Comparison of ENCODE assay signal across 8 cellular contexts in the genomic region with DNA sequence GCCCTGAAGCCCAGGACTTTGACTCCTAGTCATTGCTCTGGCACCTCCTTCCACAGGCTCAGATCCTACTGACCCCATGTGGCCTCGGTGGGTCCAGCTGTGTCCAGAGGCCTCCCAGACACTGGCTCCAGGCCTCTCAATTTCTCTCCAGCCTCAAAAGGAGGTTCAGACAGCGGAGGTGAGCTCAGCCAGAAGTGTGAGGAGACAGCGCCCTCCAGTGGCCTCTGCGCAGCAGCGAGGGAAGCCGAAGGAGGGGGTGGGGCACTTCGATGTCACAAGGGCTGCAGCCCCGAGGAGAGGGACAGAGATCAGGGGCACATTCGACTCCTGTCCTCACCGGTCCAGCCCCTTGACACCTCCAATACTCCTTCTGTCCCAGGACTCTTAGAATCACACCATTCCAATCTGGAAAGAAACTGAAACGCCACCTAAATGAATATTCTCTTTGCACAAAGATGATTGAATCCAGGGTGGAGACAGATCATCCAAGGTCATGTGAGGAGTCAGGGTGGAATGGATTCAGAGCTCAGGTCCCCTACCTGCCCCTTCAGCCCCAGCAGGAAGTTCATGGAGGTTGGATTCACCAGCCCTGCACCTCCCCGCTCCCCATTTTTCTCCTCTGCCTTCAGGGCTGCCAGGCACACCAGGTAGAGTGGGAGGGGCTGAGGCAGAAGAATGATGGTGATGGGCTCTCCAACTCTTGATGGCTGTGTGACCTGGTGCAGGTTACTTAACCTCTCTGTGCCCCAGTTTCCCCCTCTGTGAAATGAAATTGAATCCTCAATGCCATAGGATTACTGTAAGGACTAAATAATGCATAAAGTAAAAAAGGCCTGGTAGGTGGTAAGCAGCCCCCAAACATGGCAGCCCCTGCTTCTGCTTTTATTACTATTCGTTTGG. TPM values are rescaled to one million over a fixed set of nuclear protein-coding genes. Genes with fewer than 3 reads are reported as not detected.
A peak's percentile ranks its signal among the peaks of the same experiment; 100 is the strongest.
DNase-seq lines count a peak whose midpoint lies in the region; ATAC-seq and TF ChIP-seq lines count a peak whose summit lies in the region.

No MANE protein-coding gene starts in this region.

- BruUV-seq in Caco-2 (replicated peaks; lab: Mats Ljungman, UMichigan) (no TSS peak), IMR-90 (replicated peaks; lab: Mats Ljungman, UMichigan) (no TSS peak)

- no peaks in the 10 kb centered on the region for H3K9me2 ChIP-seq in OCI-LY1 (ENCODE audit: low read depth, low read length)

- H3K14ac ChIP-seq in IMR-90 (replicated peaks; ENCODE audit: low read depth, low read length): no peak overlapping the region

- H2BK120ac ChIP-seq in IMR-90 (ENCODE audit: low read depth, low read length): no peak overlapping the region

- peaks cover 11% of the 10 kb centered on the region for H3K36me3 Mint-ChIP-seq in Caco-2 (ENCODE audit: insufficient read depth, unreplicated experiment)
- no peaks in the 10 kb centered on the region for H3K36me3 Mint-ChIP-seq in naive thymus-derived CD4-positive, alpha-beta T cell

- TF ChIP-seq CTCF in Caco-2 (IDR thresholded peaks at IDR 0.05; ENCODE audit: insufficient read depth in 1 of 2, low read depth in 1 of 2, low read length in 1 of 2, severe bottlenecking in 1 of 2, unreplicated experiment in 1 of 2) (peak; percentile 92 to 94), IMR-90 (conservative IDR thresholded peaks at IDR 0.05; ENCODE audit: low read depth, low read length) (peak; percentile 94), OCI-LY1 (IDR thresholded peaks at IDR 0.05; ENCODE audit: low read length) (peak; percentile 95), epithelial cell of proximal tubule (conservative IDR thresholded peaks at IDR 0.05; ENCODE audit: low read depth, low read length) (peak; percentile 98)

- H3K4me1 ChIP-seq in Caco-2 (peaks cover 52% of the 10 kb centered on the region), IMR-90 (ENCODE audit: control insufficient read depth, insufficient read depth, low read length) (peaks cover 18% of the 10 kb centered on the region), OCI-LY1 (ENCODE audit: insufficient read depth, low read length, severe bottlenecking) (no peaks in the 10 kb centered on the region)
- H3K4me1 ChIP-seq in naive thymus-derived CD4-positive, alpha-beta T cell (ENCODE audit: control insufficient read depth in 2 of 2, insufficient read depth in 2 of 2, low read length in 2 of 2): no peaks in the 10 kb centered on the region

- H3K4me2 ChIP-seq in IMR-90 (ENCODE audit: low read depth, low read length) (peak overlapping the region; percentile 42; the same call in 1 of the 2 replicates), OCI-LY1 (ENCODE audit: low read length) (no peak overlapping the region)

- POLR2A ChIA-PET in Caco-2 (lab: Charles Lee) (no interaction called here), IMR-90 (lab: Charles Lee; ENCODE audit: unreplicated experiment) (no interaction called here)
- POLR2A ChIA-PET in naive thymus-derived CD4-positive, alpha-beta T cell (lab: Charles Lee): no interaction called here

- 0 out of 2 replicates have a peak, but pooled peaks cover 2% of the 10 kb centered on the region for H3K9me1 ChIP-seq in IMR-90 (ENCODE audit: insufficient read depth, low read length)

- no peaks in the 10 kb centered on the region for H3K9me3 Mint-ChIP-seq in Caco-2 (ENCODE audit: unreplicated experiment)
- no peaks in the 10 kb centered on the region for H3K9me3 Mint-ChIP-seq in naive thymus-derived CD4-positive, alpha-beta T cell

- H4K8ac ChIP-seq in IMR-90 (ENCODE audit: low read depth in 2 of 2, low read length in 2 of 2): no peak overlapping the region

- H2BK5ac ChIP-seq in IMR-90 (ENCODE audit: low read depth, low read length, poor library complexity, severe bottlenecking): no peak overlapping the region

- dilution Hi-C loops in IMR-90 (cut with HindIII; ENCODE audit: low sequenced_read_pairs, unreplicated experiment): no loop called here

- no peak overlapping the region for H2BK20ac ChIP-seq in IMR-90 (ENCODE audit: low read depth, low read length)

- H3K9ac ChIP-seq in IMR-90 (ENCODE audit: low read depth, low read length) (no peak overlapping the region), OCI-LY1 (ENCODE audit: low read length) (no peak overlapping the region)

- no peaks in the 10 kb centered on the region for H3K79me2 ChIP-seq in OCI-LY1 (ENCODE audit: insufficient read depth, low read length)

- no peaks in the 10 kb centered on the region for H3K79me1 ChIP-seq in IMR-90 (ENCODE audit: low read depth in 1 of 2, low read length in 2 of 2)

- H3K4me1 Mint-ChIP-seq in Caco-2 (ENCODE audit: low read depth, unreplicated experiment): peaks cover 32% of the 10 kb centered on the region
- peaks cover 0 to 7% (median 3%) of the 10 kb centered on the region in 7 donors for H3K4me1 Mint-ChIP-seq in naive thymus-derived CD4-positive, alpha-beta T cell

- no peak overlapping the region for H3K27ac Mint-ChIP-seq in Caco-2 (ENCODE audit: unreplicated experiment)
- H3K27ac Mint-ChIP-seq in naive thymus-derived CD4-positive, alpha-beta T cell: peak overlapping the region in 1 of 9 donors; percentile 25

- peak overlapping the region; percentile 84 for H2AK9ac ChIP-seq in IMR-90 (replicated peaks; ENCODE audit: low read depth, low read length, poor library complexity)

- CTCF ChIA-PET in Caco-2 (lab: Charles Lee): interaction anchor here (0.6 to 2.3 kb wide), 13 partner anchors 28 to 494 kb away, joined by 3 to 18 read pairs (median 3); partner anchors contain the start of gene CDC42
- CTCF ChIA-PET in IMR-90 (lab: Yijun Ruan, JAX): interaction anchor here (0.6 to 1.1 kb wide), 4 partner anchors 14 to 555 kb away, joined by 3 to 4 read pairs (median 4); no protein-coding TSS in a partner anchor
- CTCF ChIA-PET in naive thymus-derived CD4-positive, alpha-beta T cell (lab: Charles Lee): interaction anchor here (0.7 to 1.7 kb wide), 2 partner anchors 181 to 226 kb away, joined by 3 to 4 read pairs; no protein-coding TSS in a partner anchor

- DNase-seq in Caco-2 (peak; percentile 84 to 90), IMR-90 (peak; percentile 60), epithelial cell of proximal tubule (ENCODE audit: low read depth) (no peak)
- peak; percentile 33 for DNase-seq in activated CD8-positive, alpha-beta memory T cell treated with anti-CD3 and anti-CD28 coated beads, Interleukin-2, amount 50 U/mL, for 24 hours (ENCODE audit: extremely low read depth)
- DNase-seq in naive thymus-derived CD4-positive, alpha-beta T cell: peak; percentile 42 to 76 (median 64)
- peak; percentile 30 to 36 for DNase-seq in stimulated activated CD8-positive, alpha-beta memory T cell treated with anti-CD3 and anti-CD28 coated beads, Interleukin-7, amount 100 ng/mL, for 4 hours (ENCODE audit: low read depth in 2 of 2)

- H2AFZ ChIP-seq in IMR-90 (replicated peaks; ENCODE audit: low read length, poor library complexity): peak overlapping the region; percentile 80
- H2AFZ ChIP-seq in OCI-LY1 (ENCODE audit: low read length): no peak overlapping the region

- TF ChIP-seq RAD21 in IMR-90 (IDR thresholded peaks at IDR 0.05; ENCODE audit: low read length): peak; percentile 94

- no peak overlapping the region for H4K91ac ChIP-seq in IMR-90 (ENCODE audit: insufficient read depth, low read depth, low read length)

- no peaks in the 10 kb centered on the region for H3K27me3 ChIP-seq in Caco-2 (replicated peaks; ENCODE audit: control insufficient read depth, insufficient read depth, low read length)
- peaks cover 15% of the 10 kb centered on the region for H3K27me3 ChIP-seq in IMR-90 (ENCODE audit: control insufficient read depth, insufficient read depth, low read length)
- peaks cover 3% of the 10 kb centered on the region; the same call in 1 of the 2 replicates for H3K27me3 ChIP-seq in OCI-LY1 (ENCODE audit: insufficient read depth, low read length)
- peaks cover 0 to 8% of the 10 kb centered on the region in 2 donors for H3K27me3 ChIP-seq in naive thymus-derived CD4-positive, alpha-beta T cell (ENCODE audit: control insufficient read depth in 2 of 2, insufficient read depth in 2 of 2, low read length in 2 of 2)

- H2AK5ac ChIP-seq in IMR-90 (ENCODE audit: low read depth, low read length): no peak overlapping the region

- TF ChIP-seq POLR2A in IMR-90 (IDR thresholded peaks at IDR 0.05; ENCODE audit: low read depth, low read length): no peak

- H3K4ac ChIP-seq in IMR-90 (ENCODE audit: low read depth, low read length): no peak overlapping the region

- no peak overlapping the region for H3K23ac ChIP-seq in IMR-90 (ENCODE audit: low read depth, low read length)

- H4K5ac ChIP-seq in IMR-90 (ENCODE audit: low read depth, low read length): no peak overlapping the region

- in situ Hi-C loops in IMR-90 (cut with MboI; ENCODE audit: low sequenced_read_pairs): loop anchor here (5.0 kb wide), 2 partner anchors 230 to 310 kb away; no protein-coding TSS in a partner anchor

- H3K4me3 Mint-ChIP-seq in Caco-2 (ENCODE audit: unreplicated experiment): peak overlapping the region; percentile 50
- H3K4me3 Mint-ChIP-seq in naive thymus-derived CD4-positive, alpha-beta T cell: no peak overlapping the region

- no CpG with 5 or more reads among the region's 13 CpGs for WGBS in IMR-90 (ENCODE audit: extremely low coverage in 2 of 2, insufficient read length in 1 of 2), 2 experiments

- H3K27me3 Mint-ChIP-seq in Caco-2 (ENCODE audit: insufficient read depth, unreplicated experiment): no peaks in the 10 kb centered on the region
- H3K27me3 Mint-ChIP-seq in naive thymus-derived CD4-positive, alpha-beta T cell: peaks cover 30 to 39% (median 35%) of the 10 kb centered on the region in 5 donors

- H4K20me1 ChIP-seq in IMR-90 (ENCODE audit: insufficient read depth, low read length): no peaks in the 10 kb centered on the region; the same call in 1 of the 2 replicates
- no peaks in the 10 kb centered on the region for H4K20me1 ChIP-seq in OCI-LY1 (ENCODE audit: insufficient read depth, low read length)

- no peak overlapping the region for H2BK15ac ChIP-seq in IMR-90 (ENCODE audit: low read depth, low read length)

- intact Hi-C loops in Caco-2 (cut with micrococcal nuclease; ENCODE audit: unreplicated experiment) (loop anchor here (1.0 to 10.0 kb wide), 4 partner anchors 140 to 312 kb away; no protein-coding TSS in a partner anchor), IMR-90 (cut with micrococcal nuclease) (loop anchor here (1.0 to 10.0 kb wide), 3 partner anchors 285 to 392 kb away; no protein-coding TSS in a partner anchor)
- intact Hi-C loops in naive thymus-derived CD4-positive, alpha-beta T cell (cut with micrococcal nuclease): loop anchor here (1.0 to 2.0 kb wide), 4 partner anchors 284 to 453 kb away; no protein-coding TSS in a partner anchor

- H3K18ac ChIP-seq in IMR-90 (ENCODE audit: low read depth, low read length): no peak overlapping the region

- H3K27ac ChIP-seq in IMR-90 (ENCODE audit: insufficient read depth, low read length): no peak overlapping the region
- H3K27ac ChIP-seq in OCI-LY1 (ENCODE audit: low read depth, low read length, poor library complexity, severe bottlenecking): no peak overlapping the region
- no peak overlapping the region for H3K27ac ChIP-seq in naive thymus-derived CD4-positive, alpha-beta T cell (ENCODE audit: low read depth, low read length)

- no peak overlapping the region for H3K56ac ChIP-seq in IMR-90 (ENCODE audit: extremely low read depth, insufficient read depth, low read length)

- H3K9me3 ChIP-seq in Caco-2: no peaks in the 10 kb centered on the region
- no peaks in the 10 kb centered on the region for H3K9me3 ChIP-seq in IMR-90 (ENCODE audit: control insufficient read depth, insufficient read depth, low read length)
- H3K9me3 ChIP-seq in OCI-LY1 (ENCODE audit: low read length): no peaks in the 10 kb centered on the region
- no peaks in the 10 kb centered on the region for H3K9me3 ChIP-seq in naive thymus-derived CD4-positive, alpha-beta T cell (ENCODE audit: control insufficient read depth in 2 of 3, low read length in 3 of 3)

- no peaks in the 10 kb centered on the region for H3F3A ChIP-seq in OCI-LY1 (ENCODE audit: insufficient read depth, low read length)

- H3K4me3 ChIP-seq in Caco-2 (ENCODE audit: low read depth, low read length): no peak overlapping the region
- H3K4me3 ChIP-seq in IMR-90 (ENCODE audit: insufficient read depth, low read depth, low read length): no peak overlapping the region
- no peak overlapping the region for H3K4me3 ChIP-seq in OCI-LY1 (ENCODE audit: low read depth, low read length, poor library complexity, severe bottlenecking)
- H3K4me3 ChIP-seq in epithelial cell of proximal tubule (ENCODE audit: low read depth, low read length): no peak overlapping the region
- no peak overlapping the region for H3K4me3 ChIP-seq in naive thymus-derived CD4-positive, alpha-beta T cell (ENCODE audit: low read length)

- no peaks in the 10 kb centered on the region for H3K36me3 ChIP-seq in Caco-2 (ENCODE audit: control insufficient read depth, insufficient read depth, low read length)
- H3K36me3 ChIP-seq in IMR-90 (ENCODE audit: control insufficient read depth, insufficient read depth, low read length): no peaks in the 10 kb centered on the region
- H3K36me3 ChIP-seq in OCI-LY1 (ENCODE audit: insufficient read depth, low read length): no peaks in the 10 kb centered on the region
- no peaks in the 10 kb centered on the region for H3K36me3 ChIP-seq in naive thymus-derived CD4-positive, alpha-beta T cell (ENCODE audit: control insufficient read depth in 2 of 3, insufficient read depth in 3 of 3, low read length in 3 of 3)

- ATAC-seq in IMR-90 (ENCODE audit: low read depth) (peak; percentile 56), HG02840 (IDR thresholded peaks at IDR 0.05; ENCODE audit: low FRiP score, unreplicated experiment) (no peak)
- peak; percentile 86 for ATAC-seq in naive thymus-derived CD4-positive, alpha-beta T cell

RNA-seq across cellular contexts. Expression of gene ZBTB40, which starts 34.8 kb away (rescaled TPM):
- total RNA-seq in Caco-2 (2022) (20.4 and 20.8 TPM in 2 replicates), IMR-90 (2012; rRNA removed) (8.9 and 9.7 TPM in 2 replicates), epithelial cell of proximal tubule (6.9 and 9.8 TPM in 2 replicates)
- 5.2 and 6.0 TPM in 2 replicates for polyA plus RNA-seq in IMR-90 (2012; rRNA removed)
- 1.7 TPM in 2 replicates for polyA plus RNA-seq in IMR-90 (2012; cell fraction: cytosol; rRNA removed)
- 24.5 and 27.8 TPM in 2 replicates for polyA plus RNA-seq in IMR-90 (2012; cell fraction: nucleus; rRNA removed; ENCODE audit: low replicate concordance)
- 10 to 100 TPM; 23.1 to 60.6 (median 43.5) TPM for total RNA-seq in naive thymus-derived CD4-positive, alpha-beta T cell
- polyA plus RNA-seq in naive thymus-derived CD4-positive, alpha-beta T cell: 1 to 10 TPM; 5.7 to 6.2 TPM
